7 cellular contexts compared by ENCODE assay signal in genomic region chr14:24135834-24136683, GRCh38. TPM values are rescaled to one million over a fixed set of nuclear protein-coding genes. Genes with fewer than 3 reads are reported as not detected.
DNase-seq lines count a peak whose midpoint lies in the region; ATAC-seq and FAIRE-seq lines count a peak whose summit lies in the region.

PSME1 (plus strand) TSS chr14:24136194; CDS start chr14:24136263, 69 bp downstream.

- DNase-seq in GM18507 (ENCODE audit: extremely low spot score, insufficient read length, low read depth) (peak; percentile 83), NCI-H2029 treated with DMSO at 0.1 percent for 48 hours (lab: John Stamatoyannopoulos, UW) (peak; percentile 73), T1000 (lab: John Stamatoyannopoulos, UW) (peak; percentile 79), astrocyte of the hippocampus (ENCODE audit: low read depth, low spot score) (peak; percentile 96), hippocampal formation (lab: John Stamatoyannopoulos, UW) (peak; percentile 90 to 91), sciatic nerve (ENCODE audit: low spot score) (peak; percentile 96)

- intact Hi-C loops in sciatic nerve (cut with DNase I): no loop called here

- peak; percentile 93 for FAIRE-seq in GM18507 (lab: Jason Lieb, UNC)

- peak; percentile 86 for ATAC-seq in HG02973 (IDR thresholded peaks at IDR 0.05; ENCODE audit: unreplicated experiment)
- ATAC-seq in sciatic nerve: peak; percentile 98

RNA-seq across cellular contexts. Expression of gene PSME1, which starts in this region (rescaled TPM):
- total RNA-seq in sciatic nerve: 116 TPM

Comparison
In these comparisons a context has a peak if more than half of its experiments do, and no peak if none do; other contexts are left out.
1. Peak in every context shown above with its lines: DNase-seq and ATAC-seq.